Comparison of ENCODE assay signal across 7 cellular contexts in the genomic region with DNA sequence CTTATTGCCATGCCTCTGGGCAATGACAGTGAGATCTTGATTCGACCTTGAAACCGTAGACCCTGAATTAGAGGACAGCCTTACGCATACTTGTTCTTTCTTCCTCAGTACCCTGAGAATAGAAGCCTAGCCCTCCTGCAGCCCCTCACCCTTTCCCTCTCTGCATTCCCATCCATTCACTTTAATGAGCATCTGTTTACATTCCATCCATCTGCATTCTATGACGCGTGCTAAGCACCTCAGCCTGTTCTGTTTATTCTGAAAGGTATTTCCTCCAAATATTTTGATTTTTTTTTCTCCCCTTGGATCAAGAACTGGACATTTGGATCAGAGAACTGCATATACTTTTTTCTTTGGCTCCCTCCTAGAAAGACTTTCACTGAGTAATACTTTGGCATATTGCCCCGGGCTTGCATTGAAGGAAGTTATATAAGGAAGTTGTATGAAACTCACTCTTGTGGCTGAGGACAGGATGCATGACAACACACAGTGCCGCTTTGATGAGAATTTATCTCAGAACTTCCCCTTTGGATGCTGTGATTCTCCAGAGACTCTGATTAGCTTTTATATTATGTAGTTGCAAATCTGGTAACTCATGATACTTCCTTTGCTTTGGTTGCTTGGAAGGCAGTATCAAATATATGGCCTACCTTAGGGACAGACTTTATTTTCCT. TPM values are rescaled to one million over a fixed set of nuclear protein-coding genes. Genes with fewer than 3 reads are reported as not detected.
DNase-seq lines count a peak whose midpoint lies in the region; ATAC-seq, FAIRE-seq and TF ChIP-seq lines count a peak whose summit lies in the region.

No MANE protein-coding gene starts in this region.

- no peak for TF ChIP-seq CTCF in bronchial epithelial cell (IDR thresholded peaks at IDR 0.05; ENCODE audit: insufficient read depth, low read length, severe bottlenecking)

- H3K4me3 ChIP-seq in bronchial epithelial cell (ENCODE audit: low read depth, low read length): no peak overlapping the region
- H3K4me3 ChIP-seq in urinary bladder (ENCODE audit: low read depth, low read length): no peak overlapping the region

- H3K27me3 ChIP-seq in bronchial epithelial cell (ENCODE audit: control insufficient read depth, insufficient read depth, low read length): no peaks in the 10 kb centered on the region

- TF ChIP-seq POLR2A in GM12892 (IDR thresholded peaks at IDR 0.05; ENCODE audit: low read depth, low read length): no peak

- WGBS in urinary bladder: 13% methylated on average over 7 of the region's 7 CpGs

- H3K36me3 ChIP-seq in bronchial epithelial cell (ENCODE audit: control insufficient read depth, insufficient read depth, low read length) (no peaks in the 10 kb centered on the region), urinary bladder (ENCODE audit: insufficient read depth) (no peaks in the 10 kb centered on the region)

- FAIRE-seq in GM12892 (lab: Jason Lieb, UNC): peak; percentile 70
- FAIRE-seq in bronchial epithelial cell (lab: Jason Lieb, UNC): no peak

- H3K4me1 ChIP-seq in urinary bladder (ENCODE audit: insufficient read depth): peaks cover 2% of the 10 kb centered on the region

- no peak for ATAC-seq in HG03196 (IDR thresholded peaks at IDR 0.05; ENCODE audit: unreplicated experiment)
- ATAC-seq in GM18498 (IDR thresholded peaks at IDR 0.05; ENCODE audit: unreplicated experiment): no peak

- DNase-seq in GM12892 (ENCODE audit: insufficient read length) (no peak), NCI-H2196 (lab: John Stamatoyannopoulos, UW; ENCODE audit: unreplicated experiment) (peak; percentile 37), bronchial epithelial cell (ENCODE audit: low read depth) (peak; percentile 90), left kidney (ENCODE audit: low read depth, low spot score) (peak; percentile 53)

- peak overlapping the region; percentile 62 for H3K27ac ChIP-seq in urinary bladder (ENCODE audit: low read depth)

RNA-seq across cellular contexts. Expression of a gene that starts 15.7 kb away (rescaled TPM):
- 4.0 TPM for polyA plus RNA-seq in GM12892 (2012; ENCODE audit: missing spikeins)
- total RNA-seq in bronchial epithelial cell (0.79 and 1.5 TPM in 2 replicates), urinary bladder (4.8 TPM)
- 23.8 TPM for polyA plus RNA-seq in urinary bladder

RNA-seq across cellular contexts. Expression of a gene that starts 16.2 kb away (rescaled TPM):
- not detected for polyA plus RNA-seq in GM12892 (2012; ENCODE audit: missing spikeins)
- total RNA-seq in bronchial epithelial cell: not detected in 2 replicates
- 0.21 TPM for total RNA-seq in urinary bladder
- not detected for polyA plus RNA-seq in urinary bladder

RNA-seq across cellular contexts. Expression of a gene that starts 25.4 kb away (rescaled TPM):
- not detected for polyA plus RNA-seq in GM12892 (2012; ENCODE audit: missing spikeins)
- total RNA-seq in bronchial epithelial cell (not detected in 2 replicates), urinary bladder (not detected)
- polyA plus RNA-seq in urinary bladder: not detected

RNA-seq across cellular contexts. Expression of a gene that starts 29.9 kb away (rescaled TPM):
- polyA plus RNA-seq in GM12892 (2012; ENCODE audit: missing spikeins): 47.4 TPM
- total RNA-seq in bronchial epithelial cell (22.6 and 22.7 TPM in 2 replicates), urinary bladder (12.8 TPM)
- 53.8 TPM for polyA plus RNA-seq in urinary bladder

RNA-seq across cellular contexts. Expression of a gene that starts 32.7 kb away (rescaled TPM):
- 2.0 TPM for polyA plus RNA-seq in GM12892 (2012; ENCODE audit: missing spikeins)
- total RNA-seq in bronchial epithelial cell: 0.13 and 0.26 TPM in 2 replicates
- 1.9 TPM for total RNA-seq in urinary bladder
- polyA plus RNA-seq in urinary bladder: 1.9 TPM
